In the genomic region with DNA sequence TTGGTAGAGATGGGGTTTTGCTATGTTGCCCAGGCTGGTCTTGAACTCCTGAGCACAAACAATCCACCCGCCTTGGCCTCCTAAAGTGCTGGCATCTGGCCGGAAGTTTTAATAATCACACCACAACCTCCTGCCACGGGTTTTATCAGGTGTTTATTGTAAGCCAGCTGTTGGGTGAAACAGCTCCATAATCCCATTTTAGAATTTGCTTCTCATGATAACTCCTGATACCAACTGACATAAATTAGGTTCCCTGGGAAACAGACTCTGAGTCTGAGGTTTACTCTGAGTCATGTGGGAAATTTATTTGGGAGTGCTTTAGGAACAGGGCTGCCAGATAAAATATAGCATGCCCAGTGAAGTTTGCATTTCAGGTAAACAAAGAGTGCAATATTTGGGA, we compare ENCODE assay signal across 22 cellular contexts.
DNase-seq lines count a peak whose midpoint lies in the region; ATAC-seq, FAIRE-seq and TF ChIP-seq lines count a peak whose summit lies in the region.
"Had no signal": no experiment of that assay in that cellular context is flagged by ENCODE, and none has a peak within 500 bp of the region (broad histone marks: within the 10 kb centered on the region; RNA-seq: fewer than 3 reads in every experiment).

No MANE protein-coding gene starts in this region.

- no peaks in the 10 kb centered on the region for H3K27me3 Mint-ChIP-seq in astrocyte (ENCODE audit: low read depth, unreplicated experiment)
- H3K27me3 Mint-ChIP-seq in naive thymus-derived CD4-positive, alpha-beta T cell = peaks cover 0 to 4% (median 0%) of the 10 kb centered on the region in 5 donors

- H3K4me1 Mint-ChIP-seq in astrocyte (ENCODE audit: low read depth, unreplicated experiment) = no peaks in the 10 kb centered on the region
- H3K4me1 Mint-ChIP-seq in naive thymus-derived CD4-positive, alpha-beta T cell = no peaks in the 10 kb centered on the region
- H3K4me1 Mint-ChIP-seq: activated B cell treated with CpG ODN at 0.5 μM for 24 hours had no signal

- CTCF ChIA-PET in naive thymus-derived CD4-positive, alpha-beta T cell (lab: Charles Lee) = no interaction called here

- no peak overlapping the region for H3K23ac ChIP-seq in mesendoderm (ENCODE audit: low read length)

- H3K9ac ChIP-seq in astrocyte (ENCODE audit: low read length) (no peak overlapping the region), mesendoderm (ENCODE audit: low read length) (no peak overlapping the region)

- H2AFZ ChIP-seq in astrocyte (ENCODE audit: low read depth, low read length) = no peak overlapping the region
- H2AFZ ChIP-seq: PC-9 had no signal

- FAIRE-seq in astrocyte (lab: Jason Lieb, UNC) = no peak
- FAIRE-seq: GM18507, GM19239, HTR-8/SVneo, urothelium cell line had no signal

- no peak overlapping the region for H3K4me3 ChIP-seq in AG09309 (ENCODE audit: control insufficient read depth, low read depth, low read length)
- no peak overlapping the region for H3K4me3 ChIP-seq in astrocyte (ENCODE audit: insufficient read depth, low read depth, low read length)
- H3K4me3 ChIP-seq in mesendoderm (ENCODE audit: low read length) = no peak overlapping the region
- no peak overlapping the region for H3K4me3 ChIP-seq in Peyer's patch
- H3K4me3 ChIP-seq in naive thymus-derived CD4-positive, alpha-beta T cell (ENCODE audit: low read length) = no peak overlapping the region
- H3K4me3 ChIP-seq: heart right ventricle, PC-9, spleen had no signal

- no peak overlapping the region for H3K27ac ChIP-seq in astrocyte (ENCODE audit: low read depth, low read length)
- H3K27ac ChIP-seq in mesendoderm (ENCODE audit: low read depth, low read length) = no peak overlapping the region
- peak overlapping the region in 1 of 4 donors; percentile 72 for H3K27ac ChIP-seq in Peyer's patch
- no peak overlapping the region for H3K27ac ChIP-seq in naive thymus-derived CD4-positive, alpha-beta T cell (ENCODE audit: low read depth, low read length)
- H3K27ac ChIP-seq: heart right ventricle, spleen had no signal

- H3K79me2 ChIP-seq in astrocyte (ENCODE audit: insufficient read depth, low read length) (no peaks in the 10 kb centered on the region), mesendoderm (ENCODE audit: control insufficient read depth, insufficient read depth, low read length) (no peaks in the 10 kb centered on the region)

- H3K27me3 ChIP-seq in astrocyte (ENCODE audit: insufficient read depth, low read length) = peaks cover 3% of the 10 kb centered on the region
- no peaks in the 10 kb centered on the region for H3K27me3 ChIP-seq in mesendoderm (ENCODE audit: insufficient read depth, low read length, poor library complexity)
- no peaks in the 10 kb centered on the region for H3K27me3 ChIP-seq in Peyer's patch
- no peaks in the 10 kb centered on the region for H3K27me3 ChIP-seq in naive thymus-derived CD4-positive, alpha-beta T cell (ENCODE audit: control insufficient read depth in 2 of 2, insufficient read depth in 2 of 2, low read length in 2 of 2)
- H3K27me3 ChIP-seq: heart right ventricle, spleen had no signal

- H3K56ac ChIP-seq in mesendoderm (ENCODE audit: low read length) = no peak overlapping the region

- TF ChIP-seq POLR2A in Peyer's patch (IDR thresholded peaks at IDR 0.05) = no peak

- no peak overlapping the region for H2BK120ac ChIP-seq in mesendoderm (ENCODE audit: low read depth, low read length)

- H3K4ac ChIP-seq in mesendoderm (ENCODE audit: low read depth, low read length) = no peak overlapping the region

- no CpG with 5 or more reads among the region's 3 CpGs for WGBS in mesendoderm (ENCODE audit: extremely low coverage, insufficient coverage, low lambda C conversion rate)

- no peak overlapping the region for H3K4me3 Mint-ChIP-seq in astrocyte (ENCODE audit: unreplicated experiment)
- no peak overlapping the region for H3K4me3 Mint-ChIP-seq in naive thymus-derived CD4-positive, alpha-beta T cell
- H3K4me3 Mint-ChIP-seq: activated B cell treated with CpG ODN at 0.5 μM for 24 hours had no signal

- H3K36me3 Mint-ChIP-seq in astrocyte (ENCODE audit: low read depth, unreplicated experiment) = no peaks in the 10 kb centered on the region
- H3K36me3 Mint-ChIP-seq in naive thymus-derived CD4-positive, alpha-beta T cell = no peaks in the 10 kb centered on the region

- POLR2A ChIA-PET in naive thymus-derived CD4-positive, alpha-beta T cell (lab: Charles Lee) = no interaction called here

- no peak for ATAC-seq in naive thymus-derived CD4-positive, alpha-beta T cell
- ATAC-seq in HG02970 (IDR thresholded peaks at IDR 0.05; ENCODE audit: low FRiP score, unreplicated experiment) = no peak
- ATAC-seq: heart right ventricle had no signal

- no peak overlapping the region for H2BK5ac ChIP-seq in mesendoderm (ENCODE audit: low read length)

- H3K9me3 Mint-ChIP-seq in astrocyte (ENCODE audit: unreplicated experiment) = no peaks in the 10 kb centered on the region
- peaks cover 0 to 4% (median 0%) of the 10 kb centered on the region in 11 donors for H3K9me3 Mint-ChIP-seq in naive thymus-derived CD4-positive, alpha-beta T cell
- H3K9me3 Mint-ChIP-seq: activated B cell treated with CpG ODN at 0.5 μM for 24 hours; activated T-helper 2 cell treated with anti-CD3 and anti-CD28 coated beads, Interferon-gamma antibody, Interleukin-2, Interleukin-4, amounts not matched to agents 10 μg/mL and 5 μg/mL and 100 μg/mL, durations not matched to agents 14 hours and 24 hours and 36 hours had no signal

- H2AK5ac ChIP-seq in mesendoderm (ENCODE audit: low read length) = no peak overlapping the region

- intact Hi-C loops in naive thymus-derived CD4-positive, alpha-beta T cell (cut with micrococcal nuclease) = no loop called here

- H4K20me1 ChIP-seq in astrocyte (ENCODE audit: insufficient read depth, low read length) = no peaks in the 10 kb centered on the region

- no peak overlapping the region for H4K5ac ChIP-seq in mesendoderm (ENCODE audit: low read length)

- H3K4me1 ChIP-seq in astrocyte (ENCODE audit: insufficient read depth, low read length) (no peaks in the 10 kb centered on the region), mesendoderm (ENCODE audit: control insufficient read depth, low read depth, low read length) (peaks cover 5% of the 10 kb centered on the region), Peyer's patch (peaks cover 0 to 10% (median 0%) of the 10 kb centered on the region in 4 donors)
- no peaks in the 10 kb centered on the region for H3K4me1 ChIP-seq in naive thymus-derived CD4-positive, alpha-beta T cell (ENCODE audit: control insufficient read depth in 2 of 2, insufficient read depth in 2 of 2, low read length in 2 of 2)
- H3K4me1 ChIP-seq: heart right ventricle, spleen had no signal

- no peaks in the 10 kb centered on the region for H3K79me1 ChIP-seq in mesendoderm (ENCODE audit: low read length)

- no peak overlapping the region for H4K8ac ChIP-seq in mesendoderm (ENCODE audit: low read depth, low read length)

- no peak overlapping the region for H2BK15ac ChIP-seq in mesendoderm (replicated peaks; ENCODE audit: low read depth)

- H3K9me3 ChIP-seq in astrocyte (ENCODE audit: insufficient read depth, low read depth, low read length) (no peaks in the 10 kb centered on the region), Peyer's patch (no peaks in the 10 kb centered on the region)
- H3K9me3 ChIP-seq in naive thymus-derived CD4-positive, alpha-beta T cell (ENCODE audit: control insufficient read depth in 2 of 3, low read length in 3 of 3) = no peaks in the 10 kb centered on the region
- H3K9me3 ChIP-seq: heart right ventricle, spleen had no signal

- no peak overlapping the region for H3K18ac ChIP-seq in mesendoderm (ENCODE audit: low read length)

- no peak overlapping the region for H3K27ac Mint-ChIP-seq in astrocyte (ENCODE audit: unreplicated experiment)
- no peak overlapping the region for H3K27ac Mint-ChIP-seq in naive thymus-derived CD4-positive, alpha-beta T cell
- H3K27ac Mint-ChIP-seq: activated B cell treated with CpG ODN at 0.5 μM for 24 hours; activated T-helper 2 cell treated with anti-CD3 and anti-CD28 coated beads, Interferon-gamma antibody, Interleukin-2, Interleukin-4, amounts not matched to agents 10 μg/mL and 5 μg/mL and 100 μg/mL, durations not matched to agents 14 hours and 24 hours and 36 hours had no signal

- no peaks in the 10 kb centered on the region for H3K36me3 ChIP-seq in astrocyte (ENCODE audit: insufficient read depth, low read length)
- H3K36me3 ChIP-seq in mesendoderm (ENCODE audit: control insufficient read depth, insufficient read depth, low read length) = no peaks in the 10 kb centered on the region
- H3K36me3 ChIP-seq in Peyer's patch = no peaks in the 10 kb centered on the region
- H3K36me3 ChIP-seq in naive thymus-derived CD4-positive, alpha-beta T cell (ENCODE audit: control insufficient read depth in 2 of 3, insufficient read depth in 3 of 3, low read length in 3 of 3) = no peaks in the 10 kb centered on the region
- H3K36me3 ChIP-seq: heart right ventricle, spleen had no signal

- DNase-seq in AG09309 (ENCODE audit: low read depth) (peak; percentile 18), HT1080 (ENCODE audit: low read depth) (peak; percentile 57), astrocyte (ENCODE audit: low read depth) (peak; percentile 18), mesendoderm (peak; percentile 86), Peyer's patch (no peak), OCI-M2 (lab: John Stamatoyannopoulos, UW; ENCODE audit: unreplicated experiment) (no peak)
- no peak for DNase-seq in naive thymus-derived CD4-positive, alpha-beta T cell
- DNase-seq: activated B cell treated with CpG ODN at 0.5 μM for 24 hours; amniotic stem cell; heart right ventricle; NCI-H187 treated with DMSO at 0.1 percent for 48 hours; NCI-H510A treated with DMSO at 0.1 percent for 48 hours; PC-9; spleen; stimulated activated naive CD4-positive, alpha-beta T cell; SW 1271 had no signal

- TF ChIP-seq CTCF in AG09309 (IDR thresholded peaks at IDR 0.05; ENCODE audit: control insufficient read depth, insufficient read depth, low read depth, low read length, missing control alignments) = no peak
- no peak for TF ChIP-seq CTCF in astrocyte (IDR thresholded peaks at IDR 0.05; ENCODE audit: insufficient read depth, low read depth, low read length)
- TF ChIP-seq CTCF in Peyer's patch (IDR thresholded peaks at IDR 0.05) = no peak

- H3K4me2 ChIP-seq in astrocyte (ENCODE audit: low read length) (no peak overlapping the region), mesendoderm (ENCODE audit: low read length) (no peak overlapping the region)

Comparison
In these comparisons a context has a peak if more than half of its experiments do, and no peak if none do; other contexts are left out.
1. DNase-seq: peak in AG09309 (single experiment), HT1080 (single experiment), astrocyte (single experiment) and mesendoderm (single experiment); none in Peyer's patch (0 of 3), OCI-M2 (single experiment) and naive thymus-derived CD4-positive, alpha-beta T cell (0 of 9).